8 cellular contexts compared by ENCODE assay signal in the genomic region with DNA sequence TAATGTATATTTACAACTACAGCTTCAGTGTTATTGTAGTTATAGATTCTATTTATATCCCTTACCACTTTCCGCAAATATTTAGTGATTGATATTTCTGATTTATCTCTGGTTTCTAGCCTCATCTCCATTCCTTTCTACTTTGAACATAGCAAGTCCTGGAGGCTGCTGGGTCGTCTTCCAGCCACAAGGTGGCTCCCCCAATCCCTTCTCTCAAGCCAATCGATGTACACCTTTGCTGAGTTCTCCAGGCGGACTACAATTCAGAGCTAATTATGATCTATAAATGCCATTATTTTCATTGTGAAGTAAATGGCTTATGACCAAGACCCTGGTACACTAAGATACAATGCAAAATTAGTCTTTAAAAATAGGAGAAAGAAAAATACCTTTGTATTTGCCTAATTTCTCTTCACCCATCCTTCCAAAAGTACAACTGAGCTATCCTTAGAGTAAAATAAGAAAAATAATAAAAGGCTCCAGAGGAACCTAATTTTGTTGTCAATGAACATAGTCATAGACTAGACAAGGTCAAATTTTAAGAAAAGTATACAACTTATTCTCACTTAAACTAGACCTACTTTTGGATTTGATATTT.
DNase-seq lines count a peak whose midpoint lies in the region; ATAC-seq and TF ChIP-seq lines count a peak whose summit lies in the region.

No MANE protein-coding gene starts in this region.

- H4K20me1 ChIP-seq in fibroblast of lung (ENCODE audit: control insufficient read depth, extremely low read depth, insufficient read depth, low read length): no peaks in the 10 kb centered on the region

- H3K27ac ChIP-seq in fibroblast of lung (ENCODE audit: insufficient read depth, low read length) (no peak overlapping the region), uterus (no peak overlapping the region)

- H3K36me3 ChIP-seq in H7 (replicated peaks; ENCODE audit: control insufficient read depth, insufficient read depth, low read length) (no peaks in the 10 kb centered on the region), fibroblast of lung (ENCODE audit: control insufficient read depth, insufficient read depth, low read length) (no peaks in the 10 kb centered on the region), uterus (no peaks in the 10 kb centered on the region)

- H3K27me3 ChIP-seq in H7 (ENCODE audit: control insufficient read depth, insufficient read depth, low read length) (no peaks in the 10 kb centered on the region; the same call in 1 of the 2 replicates), fibroblast of lung (ENCODE audit: control insufficient read depth, insufficient read depth, low read length) (peaks cover 41% of the 10 kb centered on the region), uterus (peaks cover 7 to 65% of the 10 kb centered on the region in 2 donors)

- H3K9me3 ChIP-seq in fibroblast of lung (ENCODE audit: control insufficient read depth, insufficient read depth, low read depth, low read length): no peaks in the 10 kb centered on the region
- no peaks in the 10 kb centered on the region for H3K9me3 ChIP-seq in uterus

- TF ChIP-seq CTCF in fibroblast of lung (conservative IDR thresholded peaks at IDR 0.05 in 1 of 2, IDR thresholded peaks at IDR 0.05 in 1 of 2; ENCODE audit: low read depth in 1 of 2, low read length in 2 of 2) (peak; percentile 94 to 97), uterus (IDR thresholded peaks at IDR 0.05) (peak; percentile 43 to 66 (median 53))

- H3K4me1 ChIP-seq in fibroblast of lung (ENCODE audit: control insufficient read depth, extremely low read depth, insufficient read depth, low read length) (no peaks in the 10 kb centered on the region), uterus (no peaks in the 10 kb centered on the region)

- intact Hi-C loops in uterus (cut with DNase I; ENCODE audit: low total_unique reads): no loop called here

- TF ChIP-seq POLR2A in uterus (IDR thresholded peaks at IDR 0.05): no peak

- no peak overlapping the region for H2AFZ ChIP-seq in fibroblast of lung (ENCODE audit: low read length)

- no peak overlapping the region for H3K4me3 ChIP-seq in H7 (ENCODE audit: insufficient read depth, low read depth, low read length)
- H3K4me3 ChIP-seq in fibroblast of lung (replicated peaks in 1 of 4; ENCODE audit: control extremely low read depth in 1 of 4, insufficient read depth in 1 of 4, low read depth in 3 of 4, low read length in 4 of 4): no peak overlapping the region
- no peak overlapping the region for H3K4me3 ChIP-seq in uterus

- ATAC-seq in GM18511 (IDR thresholded peaks at IDR 0.05; ENCODE audit: unreplicated experiment): no peak

- DNase-seq in Ammon's horn (ENCODE audit: low spot score) (peak; percentile 35), H7 (peak; percentile 33), NCI-H748 (lab: John Stamatoyannopoulos, UW; ENCODE audit: unreplicated experiment) (peak; percentile 74), fibroblast of lung (ENCODE audit: low read depth in 2 of 2) (peak; percentile 62 to 80), non-pigmented ciliary epithelial cell (ENCODE audit: low read depth) (peak; percentile 22), uterus (peak; percentile 28 to 33)
- DNase-seq in activated CD8-positive, alpha-beta memory T cell treated with anti-CD3 and anti-CD28 coated beads, Interleukin-2, amount 50 U/mL, for 48 hours: peak; percentile 57

- no peak overlapping the region for H3K9ac ChIP-seq in fibroblast of lung (ENCODE audit: insufficient read depth, low read length)

- H3K79me2 ChIP-seq in fibroblast of lung (ENCODE audit: control insufficient read depth, insufficient read depth, low read length): no peaks in the 10 kb centered on the region

- H3K4me2 ChIP-seq in fibroblast of lung (ENCODE audit: extremely low read depth, insufficient read depth, low read length): no peak overlapping the region

Comparison
In these comparisons a context has a peak if more than half of its experiments do, and no peak if none do; other contexts are left out.
1. DNase-seq: peak in every context shown above with its lines; median percentile 74 in NCI-H748; 71 in fibroblast of lung; 57 in activated CD8-positive, alpha-beta memory T cell treated with anti-CD3 and anti-CD28 coated beads, Interleukin-2, amount 50 U/mL, for 48 hours; 35 in Ammon's horn; 33 in H7; 30 in uterus; 22 in non-pigmented ciliary epithelial cell.